In the genomic region with DNA sequence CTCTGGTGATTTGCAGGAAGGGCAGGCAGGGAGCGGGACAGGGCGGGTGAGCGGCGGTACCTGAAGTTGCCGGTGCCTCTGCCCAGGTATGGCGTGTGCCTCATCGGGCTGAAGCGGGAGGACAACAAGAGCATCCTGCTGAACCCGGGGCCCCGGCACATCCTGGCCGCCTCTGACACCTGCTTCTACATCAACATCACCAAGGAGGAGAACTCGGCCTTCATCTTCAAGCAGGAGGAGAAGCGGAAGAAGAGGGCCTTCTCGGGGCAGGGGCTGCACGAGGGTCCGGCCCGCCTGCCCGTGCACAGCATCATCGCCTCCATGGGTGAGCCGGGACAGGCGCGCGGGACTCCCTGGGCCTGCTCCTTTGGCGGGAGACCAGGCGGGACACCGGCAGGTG, we compare ENCODE assay signal across 8 cellular contexts.
"Had no signal": no experiment of that assay in that cellular context is flagged by ENCODE, and none has a peak within 500 bp of the region (broad histone marks: within the 10 kb centered on the region; RNA-seq: fewer than 3 reads in every experiment).

No MANE protein-coding gene starts in this region.

- H3K27ac ChIP-seq: HL-60, KMS-11 had no signal

- H3K4me1 Mint-ChIP-seq: IgD-negative memory B cell had no signal

- DNase-seq: IMR-90, Karpas-422, KBM-7, KG1 had no signal

- H3K36me3 Mint-ChIP-seq: IgD-negative memory B cell had no signal

- H3K4me2 ChIP-seq: KMS-11 had no signal

- H3K4me3 ChIP-seq: K562 had no signal

- H3K4me3 Mint-ChIP-seq: IgD-negative memory B cell had no signal

- H3K27me3 Mint-ChIP-seq: IgD-negative memory B cell had no signal

- H3K9ac ChIP-seq: KMS-11 had no signal

- H3K27ac Mint-ChIP-seq: IgD-negative memory B cell had no signal
